31 cellular contexts compared by ENCODE assay signal in genomic region chr11:74204692-74205091, GRCh38.
"Had no signal": no experiment of that assay in that cellular context is flagged by ENCODE, and none has a peak within 500 bp of the region (broad histone marks: within the 10 kb centered on the region; RNA-seq: fewer than 3 reads in every experiment).

No MANE protein-coding gene starts in this region.

- DNase-seq: activated CD4-positive, alpha-beta T cell treated with anti-CD3 and anti-CD28 coated beads for 4 hours; activated CD4-positive, alpha-beta T cell treated with anti-CD3 and anti-CD28 coated beads, Interleukin-2, amount 50 U/mL, for 4 hours; activated CD8-positive, alpha-beta memory T cell treated with anti-CD3 and anti-CD28 coated beads for 24 hours; activated gamma-delta T cell; activated naive CD4-positive, alpha-beta T cell treated with anti-CD3 and anti-CD28 coated beads, Interleukin-2, amount 10 ng/mL, durations not matched to agents 7 days and 5 days; activated naive CD8-positive, alpha-beta T cell treated with anti-CD3 and anti-CD28 coated beads, Interleukin-2, amount 50 U/mL, for 24 hours; colonic mucosa; dorsolateral prefrontal cortex; effector memory CD4-positive, alpha-beta T cell; head of caudate nucleus; hippocampal formation; left cardiac atrium; left ventricle myocardium superior; midbrain; naive thymus-derived CD8-positive, alpha-beta T cell; occipital lobe; psoas muscle; sigmoid colon; small intestine; stimulated activated CD4-positive, alpha-beta T cell treated with anti-CD3 and anti-CD28 coated beads, Interleukin-4, amount 100 ng/mL, for 24 hours; T-helper 9 cell; upper lobe of left lung had no signal

- H3K4me3 ChIP-seq: colonic mucosa, dorsolateral prefrontal cortex, gastroesophageal sphincter, neural progenitor cell, psoas muscle, sigmoid colon, thoracic aorta, upper lobe of left lung had no signal

- H3K27ac ChIP-seq: colonic mucosa, dorsolateral prefrontal cortex, gastroesophageal sphincter, neural progenitor cell, parathyroid adenoma, psoas muscle, sigmoid colon, thoracic aorta, upper lobe of left lung, VCaP had no signal

- H3K4me3 Mint-ChIP-seq: activated naive CD4-positive, alpha-beta T cell treated with anti-CD3 and anti-CD28 coated beads, Interleukin-2, amount 10 ng/mL, durations not matched to agents 7 days and 5 days; activated naive CD8-positive, alpha-beta T cell treated with anti-CD3 and anti-CD28 coated beads, Interleukin-2, amount 50 U/mL, for 24 hours; central memory CD8-positive, alpha-beta T cell; naive thymus-derived CD8-positive, alpha-beta T cell; neural progenitor cell; stimulated activated effector memory CD8-positive, alpha-beta T cell treated with anti-CD3 and anti-CD28 coated beads, Interleukin-12 subunit alpha, Interleukin-12 subunit beta, amount 100 ng/mL, for 72 hours; stimulated activated naive CD8-positive, alpha-beta T cell treated with anti-CD3 and anti-CD28 coated beads, Interleukin-15, Interleukin-2, amounts not matched to agents 100 ng/mL and 50 ng/mL, for 24 hours; T-helper 1 cell treated with Interleukin-12 subunit alpha and Interleukin-12 subunit beta and Interleukin-4 antibody, amounts not matched to agents 30 μg/mL and 1 μg/mL, for 36 hours had no signal

- H3K4me1 Mint-ChIP-seq: activated naive CD4-positive, alpha-beta T cell treated with anti-CD3 and anti-CD28 coated beads, Interleukin-2, amount 10 ng/mL, durations not matched to agents 7 days and 5 days; central memory CD8-positive, alpha-beta T cell; neural progenitor cell; stimulated activated effector memory CD8-positive, alpha-beta T cell treated with anti-CD3 and anti-CD28 coated beads, Interleukin-12 subunit alpha, Interleukin-12 subunit beta, amount 100 ng/mL, for 72 hours had no signal

- H3K9me3 ChIP-seq: colonic mucosa, gastroesophageal sphincter, psoas muscle, sigmoid colon, thoracic aorta, upper lobe of left lung had no signal

- H3K4me2 ChIP-seq: neural progenitor cell had no signal

- H2AFZ ChIP-seq: neural progenitor cell, parathyroid adenoma had no signal

- ATAC-seq: activated naive CD8-positive, alpha-beta T cell treated with anti-CD3 and anti-CD28 coated beads, Interleukin-2, amount 50 U/mL, for 24 hours; gastroesophageal sphincter; left cardiac atrium; left ventricle myocardium superior; naive thymus-derived CD8-positive, alpha-beta T cell; psoas muscle; stimulated activated effector memory CD8-positive, alpha-beta T cell treated with anti-CD3 and anti-CD28 coated beads, Interleukin-12 subunit alpha, Interleukin-12 subunit beta, amount 100 ng/mL, for 72 hours had no signal

- H3K27me3 ChIP-seq: colonic mucosa, dorsolateral prefrontal cortex, gastroesophageal sphincter, neural progenitor cell, sigmoid colon, upper lobe of left lung had no signal

- H3K4me1 ChIP-seq: colonic mucosa, gastroesophageal sphincter, neural progenitor cell, parathyroid adenoma, sigmoid colon, upper lobe of left lung had no signal

- H3K27ac Mint-ChIP-seq: activated naive CD4-positive, alpha-beta T cell treated with anti-CD3 and anti-CD28 coated beads, Interleukin-2, amount 10 ng/mL, durations not matched to agents 7 days and 5 days; activated naive CD8-positive, alpha-beta T cell treated with anti-CD3 and anti-CD28 coated beads, Interleukin-2, amount 50 U/mL, for 24 hours; neural progenitor cell; stimulated activated effector memory CD8-positive, alpha-beta T cell treated with anti-CD3 and anti-CD28 coated beads, Interleukin-12 subunit alpha, Interleukin-12 subunit beta, amount 100 ng/mL, for 72 hours; stimulated activated naive CD8-positive, alpha-beta T cell treated with anti-CD3 and anti-CD28 coated beads, Interleukin-15, Interleukin-2, amounts not matched to agents 100 ng/mL and 50 ng/mL, for 24 hours; T-helper 1 cell treated with Interleukin-12 subunit alpha and Interleukin-12 subunit beta and Interleukin-4 antibody, amounts not matched to agents 30 μg/mL and 1 μg/mL, for 36 hours had no signal

- H3K27me3 Mint-ChIP-seq: activated naive CD4-positive, alpha-beta T cell treated with anti-CD3 and anti-CD28 coated beads, Interleukin-2, amount 10 ng/mL, durations not matched to agents 7 days and 5 days; activated naive CD8-positive, alpha-beta T cell treated with anti-CD3 and anti-CD28 coated beads, Interleukin-2, amount 50 U/mL, for 24 hours; central memory CD8-positive, alpha-beta T cell; naive thymus-derived CD8-positive, alpha-beta T cell; stimulated activated naive CD8-positive, alpha-beta T cell treated with anti-CD3 and anti-CD28 coated beads, Interleukin-15, Interleukin-2, amounts not matched to agents 100 ng/mL and 50 ng/mL, for 24 hours had no signal

- H3K36me3 ChIP-seq: colonic mucosa had no signal

- H3K9me3 Mint-ChIP-seq: activated naive CD4-positive, alpha-beta T cell treated with anti-CD3 and anti-CD28 coated beads, Interleukin-2, amount 10 ng/mL, durations not matched to agents 7 days and 5 days; activated naive CD8-positive, alpha-beta T cell treated with anti-CD3 and anti-CD28 coated beads, Interleukin-2, amount 50 U/mL, for 24 hours; central memory CD8-positive, alpha-beta T cell; naive thymus-derived CD8-positive, alpha-beta T cell; neural progenitor cell; stimulated activated effector memory CD8-positive, alpha-beta T cell treated with anti-CD3 and anti-CD28 coated beads, Interleukin-12 subunit alpha, Interleukin-12 subunit beta, amount 100 ng/mL, for 72 hours; stimulated activated naive CD8-positive, alpha-beta T cell treated with anti-CD3 and anti-CD28 coated beads, Interleukin-15, Interleukin-2, amounts not matched to agents 100 ng/mL and 50 ng/mL, for 24 hours; T-helper 1 cell treated with Interleukin-12 subunit alpha and Interleukin-12 subunit beta and Interleukin-4 antibody, amounts not matched to agents 30 μg/mL and 1 μg/mL, for 36 hours had no signal

- H3K9ac ChIP-seq: neural progenitor cell, parathyroid adenoma had no signal
